6 cellular contexts compared by ENCODE assay signal in genomic region chr2:7567116-7567515, GRCh38.
A peak's percentile ranks its signal among the peaks of the same experiment; 100 is the strongest.
DNase-seq lines count a peak whose midpoint lies in the region; ATAC-seq and TF ChIP-seq lines count a peak whose summit lies in the region.
"Not testable (repeated sequence)": the region's sequence is repeated elsewhere in the genome, so short reads cannot be mapped to it uniquely, and the experiment has no call there.

No MANE protein-coding gene starts in this region.

- CTCF ChIA-PET in activated CD8-positive, alpha-beta T cell treated with anti-CD3 and anti-CD28 coated beads for 36 hours (lab: Charles Lee): interaction anchor here (0.6 to 2.3 kb wide), 24 partner anchors 10 to 1117 kb away, joined by 3 to 30 read pairs (median 4); no protein-coding TSS in a partner anchor
- CTCF ChIA-PET in naive thymus-derived CD4-positive, alpha-beta T cell (lab: Charles Lee): interaction anchor here (0.5 to 2.6 kb wide), 22 partner anchors 14 to 1118 kb away, joined by 3 to 25 read pairs (median 4); partner anchors contain the start of gene ID2

- not testable (repeated sequence) for H3K36me3 ChIP-seq in DND-41 (ENCODE audit: insufficient read depth, low read length); naive thymus-derived CD4-positive, alpha-beta T cell (ENCODE audit: control insufficient read depth in 2 of 3, insufficient read depth in 3 of 3, low read length in 3 of 3)

- not testable (repeated sequence) for H3K9me3 ChIP-seq in DND-41 (ENCODE audit: insufficient read depth, low read length, severe bottlenecking); naive thymus-derived CD4-positive, alpha-beta T cell (ENCODE audit: control insufficient read depth in 2 of 3, low read length in 3 of 3)

- H3K4me2 ChIP-seq in DND-41 (ENCODE audit: insufficient read depth, low read length): peak overlapping the region; percentile 37; the same call in 1 of the 2 replicates

- H3K4me1 Mint-ChIP-seq in T-helper 2 cell treated with Interferon-gamma antibody and Interleukin-4, amounts not matched to agents 5 μg/mL and 100 μg/mL, for 36 hours (ENCODE audit: low read depth): peaks cover 52% of the 10 kb centered on the region
- H3K4me1 Mint-ChIP-seq in activated CD8-positive, alpha-beta T cell treated with anti-CD3 and anti-CD28 coated beads for 36 hours (ENCODE audit: low read depth): peaks cover 67% of the 10 kb centered on the region
- H3K4me1 Mint-ChIP-seq in activated T-helper 17 cell treated with anti-CD3 and anti-CD28 coated beads, Interleukin-2, amount 50 U/mL, for 72 hours: peaks cover 22% of the 10 kb centered on the region
- peaks cover 66% of the 10 kb centered on the region for H3K4me1 Mint-ChIP-seq in activated naive CD8-positive, alpha-beta T cell (ENCODE audit: low read depth)
- H3K4me1 Mint-ChIP-seq in naive thymus-derived CD4-positive, alpha-beta T cell: peaks cover 27 to 67% (median 61%) of the 10 kb centered on the region in 7 donors

- H3K9ac ChIP-seq in DND-41 (ENCODE audit: low read depth, low read length): not testable (repeated sequence)

- DNase-seq in DND-41; T-helper 2 cell treated with Interferon-gamma antibody and Interleukin-4, amounts not matched to agents 5 μg/mL and 100 μg/mL, for 36 hours (ENCODE audit: low spot score); activated CD8-positive, alpha-beta T cell treated with anti-CD3 and anti-CD28 coated beads for 36 hours; naive thymus-derived CD4-positive, alpha-beta T cell: not testable (repeated sequence)

- not testable (repeated sequence) for H3K79me2 ChIP-seq in DND-41 (ENCODE audit: insufficient read depth, low read length)

- H3K9me3 Mint-ChIP-seq in T-helper 2 cell treated with Interferon-gamma antibody and Interleukin-4, amounts not matched to agents 5 μg/mL and 100 μg/mL, for 36 hours: peaks cover 32% of the 10 kb centered on the region
- peaks cover 43% of the 10 kb centered on the region for H3K9me3 Mint-ChIP-seq in activated CD8-positive, alpha-beta T cell treated with anti-CD3 and anti-CD28 coated beads for 36 hours
- H3K9me3 Mint-ChIP-seq in activated T-helper 17 cell treated with anti-CD3 and anti-CD28 coated beads, Interleukin-2, amount 50 U/mL, for 72 hours; activated naive CD8-positive, alpha-beta T cell (ENCODE audit: low read depth): not testable (repeated sequence)
- peaks cover 0 to 27% (median 10%) of the 10 kb centered on the region in 11 donors for H3K9me3 Mint-ChIP-seq in naive thymus-derived CD4-positive, alpha-beta T cell

- POLR2A ChIA-PET in activated CD8-positive, alpha-beta T cell treated with anti-CD3 and anti-CD28 coated beads for 36 hours (lab: Charles Lee): interaction anchor here (0.8 to 1.8 kb wide), 15 partner anchors 9 to 164 kb away, joined by 3 to 10 read pairs (median 4); no protein-coding TSS in a partner anchor
- POLR2A ChIA-PET in naive thymus-derived CD4-positive, alpha-beta T cell (lab: Charles Lee): interaction anchor here (0.7 to 2.4 kb wide), 17 partner anchors 10 to 1118 kb away, joined by 3 to 33 read pairs (median 4); partner anchors contain the start of gene ID2

- H3K27ac ChIP-seq in DND-41 (ENCODE audit: low read length); naive thymus-derived CD4-positive, alpha-beta T cell (ENCODE audit: low read depth, low read length): not testable (repeated sequence)

- not testable (repeated sequence) for H4K20me1 ChIP-seq in DND-41 (ENCODE audit: insufficient read depth, low read length)

- H3K4me1 ChIP-seq in DND-41 (ENCODE audit: insufficient read depth, low read length): peaks cover 13% of the 10 kb centered on the region
- peaks cover 17 to 40% of the 10 kb centered on the region in 2 donors for H3K4me1 ChIP-seq in naive thymus-derived CD4-positive, alpha-beta T cell (ENCODE audit: control insufficient read depth in 2 of 2, insufficient read depth in 2 of 2, low read length in 2 of 2)

- H3K4me3 ChIP-seq in DND-41 (ENCODE audit: low read depth in 1 of 2, low read length in 2 of 2); naive thymus-derived CD4-positive, alpha-beta T cell (ENCODE audit: low read length): not testable (repeated sequence)

- H3K27ac Mint-ChIP-seq in T-helper 2 cell treated with Interferon-gamma antibody and Interleukin-4, amounts not matched to agents 5 μg/mL and 100 μg/mL, for 36 hours: peak overlapping the region; percentile 91
- H3K27ac Mint-ChIP-seq in activated CD8-positive, alpha-beta T cell treated with anti-CD3 and anti-CD28 coated beads for 36 hours: peak overlapping the region; percentile 92
- H3K27ac Mint-ChIP-seq in activated T-helper 17 cell treated with anti-CD3 and anti-CD28 coated beads, Interleukin-2, amount 50 U/mL, for 72 hours: peak overlapping the region; percentile 11
- peak overlapping the region; percentile 94 for H3K27ac Mint-ChIP-seq in activated naive CD8-positive, alpha-beta T cell
- H3K27ac Mint-ChIP-seq in naive thymus-derived CD4-positive, alpha-beta T cell: peak overlapping the region; percentile 89 to 99 (median 96)

- H3K27me3 Mint-ChIP-seq in T-helper 2 cell treated with Interferon-gamma antibody and Interleukin-4, amounts not matched to agents 5 μg/mL and 100 μg/mL, for 36 hours (ENCODE audit: low read depth); activated CD8-positive, alpha-beta T cell treated with anti-CD3 and anti-CD28 coated beads for 36 hours; activated T-helper 17 cell treated with anti-CD3 and anti-CD28 coated beads, Interleukin-2, amount 50 U/mL, for 72 hours; activated naive CD8-positive, alpha-beta T cell; naive thymus-derived CD4-positive, alpha-beta T cell: not testable (repeated sequence)

- peaks cover 46% of the 10 kb centered on the region for H3K36me3 Mint-ChIP-seq in T-helper 2 cell treated with Interferon-gamma antibody and Interleukin-4, amounts not matched to agents 5 μg/mL and 100 μg/mL, for 36 hours (ENCODE audit: low read depth)
- H3K36me3 Mint-ChIP-seq in activated CD8-positive, alpha-beta T cell treated with anti-CD3 and anti-CD28 coated beads for 36 hours (ENCODE audit: low read depth): peaks cover 63% of the 10 kb centered on the region
- H3K36me3 Mint-ChIP-seq in activated T-helper 17 cell treated with anti-CD3 and anti-CD28 coated beads, Interleukin-2, amount 50 U/mL, for 72 hours (ENCODE audit: low read depth): not testable (repeated sequence)
- H3K36me3 Mint-ChIP-seq in activated naive CD8-positive, alpha-beta T cell: peaks cover 29% of the 10 kb centered on the region
- peaks cover 0 to 58% (median 0%) of the 10 kb centered on the region in 5 donors for H3K36me3 Mint-ChIP-seq in naive thymus-derived CD4-positive, alpha-beta T cell

- intact Hi-C loops in activated CD8-positive, alpha-beta T cell treated with anti-CD3 and anti-CD28 coated beads for 36 hours (cut with micrococcal nuclease): loop anchor here (2.0 to 5.0 kb wide), 2 partner anchors 40 to 136 kb away; no protein-coding TSS in a partner anchor
- intact Hi-C loops in naive thymus-derived CD4-positive, alpha-beta T cell (cut with micrococcal nuclease): loop anchor here (1.0 to 10.0 kb wide), 15 partner anchors 14 to 1115 kb away; partner anchors contain the start of gene ID2 (in 1 of the 2)

- not testable (repeated sequence) for H3K27me3 ChIP-seq in DND-41 (ENCODE audit: insufficient read depth, low read length, poor library complexity); naive thymus-derived CD4-positive, alpha-beta T cell (ENCODE audit: control insufficient read depth in 2 of 2, insufficient read depth in 2 of 2, low read length in 2 of 2)

- not testable (repeated sequence) for H2AFZ ChIP-seq in DND-41 (ENCODE audit: low read depth, low read length)

- not testable (repeated sequence) for ATAC-seq in DND-41 (ENCODE audit: insufficient read depth, low read depth); activated T-helper 17 cell treated with anti-CD3 and anti-CD28 coated beads, Interleukin-2, amount 50 U/mL, for 72 hours (replicated peaks)
- ATAC-seq in activated CD8-positive, alpha-beta T cell treated with anti-CD3 and anti-CD28 coated beads for 36 hours: peak; percentile 1
- ATAC-seq in naive thymus-derived CD4-positive, alpha-beta T cell: peak; percentile 21

- not testable (repeated sequence) for TF ChIP-seq CTCF in DND-41 (IDR thresholded peaks at IDR 0.05; ENCODE audit: borderline replicate concordance, extremely low read depth, low read length, poor library complexity, severe bottlenecking); activated CD8-positive, alpha-beta T cell treated with anti-CD3 and anti-CD28 coated beads for 36 hours (IDR thresholded peaks at IDR 0.05)

- peak overlapping the region; percentile 70 for H3K4me3 Mint-ChIP-seq in T-helper 2 cell treated with Interferon-gamma antibody and Interleukin-4, amounts not matched to agents 5 μg/mL and 100 μg/mL, for 36 hours
- H3K4me3 Mint-ChIP-seq in activated CD8-positive, alpha-beta T cell treated with anti-CD3 and anti-CD28 coated beads for 36 hours: peak overlapping the region; percentile 39
- peak overlapping the region; percentile 35 for H3K4me3 Mint-ChIP-seq in activated T-helper 17 cell treated with anti-CD3 and anti-CD28 coated beads, Interleukin-2, amount 50 U/mL, for 72 hours
- peak overlapping the region; percentile 60 for H3K4me3 Mint-ChIP-seq in activated naive CD8-positive, alpha-beta T cell
- H3K4me3 Mint-ChIP-seq in naive thymus-derived CD4-positive, alpha-beta T cell: peak overlapping the region; percentile 48 to 79 (median 72)

Comparison
In these comparisons a context has a peak if more than half of its experiments do, and no peak if none do; other contexts are left out.
1. H3K27ac Mint-ChIP-seq: peak in every context shown above with its lines; median percentile 96 in naive thymus-derived CD4-positive, alpha-beta T cell; 94 in activated naive CD8-positive, alpha-beta T cell; 92 in activated CD8-positive, alpha-beta T cell treated with anti-CD3 and anti-CD28 coated beads for 36 hours; 91 in T-helper 2 cell treated with Interferon-gamma antibody and Interleukin-4, amounts not matched to agents 5 μg/mL and 100 μg/mL, for 36 hours; 11 in activated T-helper 17 cell treated with anti-CD3 and anti-CD28 coated beads, Interleukin-2, amount 50 U/mL, for 72 hours.